In the genomic region with DNA sequence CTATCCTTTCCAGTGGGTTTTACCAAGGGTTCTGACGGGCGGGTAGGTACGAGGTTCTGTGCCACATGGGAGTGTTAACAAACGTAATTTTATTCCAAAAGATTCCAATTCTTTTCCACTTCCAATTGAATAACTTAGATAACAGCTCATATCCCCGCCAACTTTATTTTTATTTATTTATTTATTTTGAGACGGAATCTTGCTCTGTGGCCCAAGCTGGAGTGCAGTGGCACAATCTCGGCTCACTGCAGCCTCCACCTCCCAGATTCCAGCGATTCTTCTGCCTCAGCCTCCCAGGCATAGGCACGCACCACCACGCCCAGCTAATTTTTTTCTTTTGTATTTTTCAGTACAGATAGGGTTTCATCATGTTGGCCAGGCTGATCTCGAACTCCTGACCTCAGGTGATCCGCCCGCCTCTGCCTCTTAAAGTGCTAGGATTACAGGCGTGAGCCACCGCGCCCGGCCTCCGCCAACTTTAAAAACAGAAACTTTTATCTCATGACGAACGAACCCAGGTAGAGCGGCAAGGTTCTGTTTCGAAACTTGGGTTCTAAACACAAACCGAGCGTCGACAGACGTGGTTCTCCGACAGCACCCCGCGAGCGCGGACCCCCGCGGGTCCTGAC, we compare ENCODE assay signal across 6 cellular contexts. TPM values are rescaled to one million over a fixed set of nuclear protein-coding genes. Genes with fewer than 3 reads are reported as not detected.
DNase-seq lines count a peak whose midpoint lies in the region; TF ChIP-seq lines count a peak whose summit lies in the region.

No MANE protein-coding gene starts in this region.

- peak overlapping the region; percentile 87 for H3K4me2 ChIP-seq in OCI-LY7 (ENCODE audit: low read length)

- CTCF ChIA-PET in CD8-positive, alpha-beta memory T cell (lab: Charles Lee): interaction anchor here (0.8 to 4.2 kb wide), 8 partner anchors 12 to 246 kb away, joined by 3 to 30 read pairs (median 4); a partner anchor contains a TSS
- CTCF ChIA-PET in OCI-LY7 (lab: Charles Lee; ENCODE audit: unreplicated experiment): no interaction called here

- H3K27me3 Mint-ChIP-seq in CD8-positive, alpha-beta memory T cell: no peaks in the 10 kb centered on the region
- no peaks in the 10 kb centered on the region for H3K27me3 Mint-ChIP-seq in progenitor cell of endocrine pancreas

- peak overlapping the region; percentile 65 for H3K4me3 ChIP-seq in CD8-positive, alpha-beta memory T cell (ENCODE audit: low read length)
- H3K4me3 ChIP-seq in OCI-LY7 (ENCODE audit: low read depth, low read length, poor library complexity, severe bottlenecking) (peak overlapping the region; percentile 76), coronary artery (peak overlapping the region; percentile 96)

- H4K20me1 ChIP-seq in OCI-LY7 (ENCODE audit: insufficient read depth, low read length): no peaks in the 10 kb centered on the region

- TF ChIP-seq CTCF in OCI-LY7 (conservative IDR thresholded peaks at IDR 0.05; ENCODE audit: low read length) (no peak), coronary artery (IDR thresholded peaks at IDR 0.05) (no peak), progenitor cell of endocrine pancreas (IDR thresholded peaks at IDR 0.05; ENCODE audit: unreplicated experiment) (no peak)

- intact Hi-C loops in OCI-LY7 (cut with micrococcal nuclease; ENCODE audit: unreplicated experiment): loop anchor here (1.0 kb wide), 1 partner anchor 27 kb away; a partner anchor contains a TSS

- H3K4me3 Mint-ChIP-seq in CD8-positive, alpha-beta memory T cell: peak overlapping the region; percentile 84 to 94 (median 89)
- H3K4me3 Mint-ChIP-seq in progenitor cell of endocrine pancreas (ENCODE audit: low read depth): peak overlapping the region; percentile 83

- peaks cover 2 to 35% (median 4%) of the 10 kb centered on the region in 3 donors for H3K36me3 Mint-ChIP-seq in CD8-positive, alpha-beta memory T cell
- H3K36me3 Mint-ChIP-seq in progenitor cell of endocrine pancreas (ENCODE audit: insufficient read depth): peaks cover 14% of the 10 kb centered on the region

- H3K4me1 Mint-ChIP-seq in CD8-positive, alpha-beta memory T cell: peaks cover 3 to 12% (median 8%) of the 10 kb centered on the region in 3 donors
- peaks cover 7% of the 10 kb centered on the region for H3K4me1 Mint-ChIP-seq in progenitor cell of endocrine pancreas (ENCODE audit: low read depth)

- POLR2A ChIA-PET in CD8-positive, alpha-beta memory T cell (lab: Charles Lee): interaction anchor here (0.9 to 1.9 kb wide), 6 partner anchors 18 to 262 kb away, joined by 3 to 13 read pairs (median 6); a partner anchor contains a TSS
- POLR2A ChIA-PET in OCI-LY7 (lab: Charles Lee): interaction anchor here (0.6 to 1.4 kb wide), 2 partner anchors 10 to 168 kb away, joined by 3 read pairs; no protein-coding TSS in a partner anchor

- peaks cover 8% of the 10 kb centered on the region for H3K4me1 ChIP-seq in CD8-positive, alpha-beta memory T cell (ENCODE audit: insufficient read depth, low read length)
- H3K4me1 ChIP-seq in OCI-LY7 (ENCODE audit: insufficient read depth, low read length, poor library complexity, severe bottlenecking): peaks cover 17% of the 10 kb centered on the region

- TSS peak; percentile 59 for BruUV-seq in OCI-LY7 (replicated peaks; lab: Mats Ljungman, UMichigan)

- H3K36me3 ChIP-seq in CD8-positive, alpha-beta memory T cell (ENCODE audit: insufficient read depth, low read length): peaks cover 10% of the 10 kb centered on the region
- H3K36me3 ChIP-seq in OCI-LY7 (ENCODE audit: insufficient read depth, low read length): peaks cover 67% of the 10 kb centered on the region

- peak overlapping the region; percentile 76 for H3K27ac ChIP-seq in CD8-positive, alpha-beta memory T cell (ENCODE audit: low read depth, low read length)
- H3K27ac ChIP-seq in OCI-LY7 (ENCODE audit: low read depth, low read length, poor library complexity, severe bottlenecking) (peak overlapping the region; percentile 68), coronary artery (peak overlapping the region; percentile 80 to 98)

- no peaks in the 10 kb centered on the region for H3K9me3 ChIP-seq in CD8-positive, alpha-beta memory T cell (ENCODE audit: low read length)
- no peaks in the 10 kb centered on the region for H3K9me3 ChIP-seq in OCI-LY7 (ENCODE audit: low read length)

- peak in 1 of 5 donors; percentile 33 for DNase-seq in CD8-positive, alpha-beta memory T cell
- DNase-seq in OCI-LY7 (ENCODE audit: low spot score): no peak
- no peak for DNase-seq in coronary artery (ENCODE audit: low spot score)
- DNase-seq in progenitor cell of endocrine pancreas (ENCODE audit: low spot score, unreplicated experiment): no peak
- no peak for DNase-seq in NCI-H1436 treated with DMSO at 0.1 percent for 48 hours (lab: John Stamatoyannopoulos, UW)
- DNase-seq in ureter (ENCODE audit: low spot score): no peak

- H3K79me2 ChIP-seq in OCI-LY7 (ENCODE audit: insufficient read depth, low read depth, low read length): peaks cover 20% of the 10 kb centered on the region

- H3K27ac Mint-ChIP-seq in CD8-positive, alpha-beta memory T cell: peak overlapping the region; percentile 82 to 96 (median 90)
- peak overlapping the region; percentile 92 for H3K27ac Mint-ChIP-seq in progenitor cell of endocrine pancreas

- no peaks in the 10 kb centered on the region for H3K9me3 Mint-ChIP-seq in CD8-positive, alpha-beta memory T cell
- H3K9me3 Mint-ChIP-seq in progenitor cell of endocrine pancreas (ENCODE audit: low read depth): no peaks in the 10 kb centered on the region

- no peaks in the 10 kb centered on the region for H3K9me2 ChIP-seq in OCI-LY7 (ENCODE audit: insufficient read depth, low read length)

- H2AFZ ChIP-seq in OCI-LY7 (ENCODE audit: low read length): peak overlapping the region; percentile 18; the same call in 1 of the 2 replicates

- H3K27me3 ChIP-seq in CD8-positive, alpha-beta memory T cell (ENCODE audit: insufficient read depth, low read length, poor library complexity, severe bottlenecking): no peaks in the 10 kb centered on the region

RNA-seq across cellular contexts. Expression of a gene that starts 0.6 kb away (rescaled TPM):
- total RNA-seq in CD8-positive, alpha-beta memory T cell: 10 to 100 TPM; 30.3 to 33.1 TPM
- polyA plus RNA-seq in CD8-positive, alpha-beta memory T cell: 45.9 TPM
- 66.6 and 80.0 TPM in 2 replicates for total RNA-seq in OCI-LY7 (2014; rRNA removed; shearing (Covaris generic))
- total RNA-seq in OCI-LY7 (2022): 74.5 and 87.5 TPM in 2 replicates
- total RNA-seq in progenitor cell of endocrine pancreas: 69.2 and 72.6 TPM in 2 replicates
- total RNA-seq in ureter: 47.8 TPM

RNA-seq across cellular contexts. Expression of a gene that starts 14.5 kb away (rescaled TPM):
- 1 to 10 TPM; 1.4 to 1.5 TPM for total RNA-seq in CD8-positive, alpha-beta memory T cell
- not detected for polyA plus RNA-seq in CD8-positive, alpha-beta memory T cell
- 6.6 and 6.9 TPM in 2 replicates for total RNA-seq in OCI-LY7 (2014; rRNA removed; shearing (Covaris generic))
- total RNA-seq in OCI-LY7 (2022) (8.4 and 9.8 TPM in 2 replicates), progenitor cell of endocrine pancreas (1.7 and 2.1 TPM in 2 replicates), ureter (1.5 TPM)

RNA-seq across cellular contexts. Expression of a gene that starts 17.2 kb away (rescaled TPM):
- 100 to 1,000 TPM; 367 to 382 TPM for total RNA-seq in CD8-positive, alpha-beta memory T cell
- 312 TPM for polyA plus RNA-seq in CD8-positive, alpha-beta memory T cell
- 211 and 225 TPM in 2 replicates for total RNA-seq in OCI-LY7 (2014; rRNA removed; shearing (Covaris generic))
- total RNA-seq in OCI-LY7 (2022) (323 and 339 TPM in 2 replicates), progenitor cell of endocrine pancreas (231 and 237 TPM in 2 replicates), ureter (178 TPM)

RNA-seq across cellular contexts. Expression of a gene that starts 27.4 kb away (rescaled TPM):
- total RNA-seq in CD8-positive, alpha-beta memory T cell: 10 to 100 TPM; 28.9 to 29.8 TPM
- 16.5 TPM for polyA plus RNA-seq in CD8-positive, alpha-beta memory T cell
- total RNA-seq in OCI-LY7 (2014; rRNA removed; shearing (Covaris generic)): 43.1 and 59.6 TPM in 2 replicates
- 35.3 and 42.3 TPM in 2 replicates for total RNA-seq in OCI-LY7 (2022)
- total RNA-seq in progenitor cell of endocrine pancreas: 30.9 and 33.7 TPM in 2 replicates
- total RNA-seq in ureter: 24.7 TPM

RNA-seq across cellular contexts. Expression of a gene that starts 36.1 kb away (rescaled TPM):
- total RNA-seq in CD8-positive, alpha-beta memory T cell: 10 to 100 TPM; 27.3 to 30.9 TPM
- polyA plus RNA-seq in CD8-positive, alpha-beta memory T cell: 14.7 TPM
- 44.2 TPM in 2 replicates for total RNA-seq in OCI-LY7 (2014; rRNA removed; shearing (Covaris generic))
- total RNA-seq in OCI-LY7 (2022): 37.0 and 37.9 TPM in 2 replicates
- 28.5 and 30.6 TPM in 2 replicates for total RNA-seq in progenitor cell of endocrine pancreas
- total RNA-seq in ureter: 11.3 TPM
